Comparison of ENCODE assay signal across 15 cellular contexts in genomic region chr10:103814626-103815370, GRCh38. TPM values are rescaled to one million over a fixed set of nuclear protein-coding genes. Genes with fewer than 3 reads are reported as not detected.
DNase-seq lines count a peak whose midpoint lies in the region; ATAC-seq, FAIRE-seq and TF ChIP-seq lines count a peak whose summit lies in the region.
"Had no signal": no experiment of that assay in that cellular context is flagged by ENCODE, and none has a peak within 500 bp of the region (broad histone marks: within the 10 kb centered on the region; RNA-seq: fewer than 3 reads in every experiment).

No MANE protein-coding gene starts in this region.

- no peaks in the 10 kb centered on the region for H3K9me3 ChIP-seq in GM12878 (replicated peaks; ENCODE audit: control insufficient read depth, insufficient read depth, low read length)
- H3K9me3 ChIP-seq in mucosa of descending colon: no peaks in the 10 kb centered on the region
- no peaks in the 10 kb centered on the region for H3K9me3 ChIP-seq in tibial nerve
- H3K9me3 ChIP-seq: BE2C had no signal

- RAD21 ChIA-PET in GM12878 (lab: Charles Lee; ENCODE audit: unreplicated experiment): interaction anchor here (2.1 kb wide), 1 partner anchor 102 kb away, joined by 6 read pairs; no protein-coding TSS in a partner anchor

- H3K4me2 ChIP-seq in GM12878 (ENCODE audit: control insufficient read depth, insufficient read depth): no peak overlapping the region

- H3K27me3 ChIP-seq in GM12878 (replicated peaks in 1 of 2; ENCODE audit: control insufficient read depth in 2 of 2, insufficient read depth in 2 of 2, low read length in 1 of 2) (no peaks in the 10 kb centered on the region), tibial nerve (no peaks in the 10 kb centered on the region)
- H3K27me3 ChIP-seq: BE2C had no signal

- TF ChIP-seq CTCF in GM12878 (IDR thresholded peaks at IDR 0.05 in 2 of 3, conservative IDR thresholded peaks at IDR 0.05 in 1 of 3; ENCODE audit: control insufficient read depth in 2 of 3, extremely low read depth in 1 of 3, insufficient read depth in 1 of 3, low read depth in 3 of 3, low read length in 3 of 3) (no peak), mucosa of descending colon (IDR thresholded peaks at IDR 0.05) (no peak), tibial nerve (IDR thresholded peaks at IDR 0.05) (no peak)

- SMC1A ChIA-PET in GM12878 (lab: Charles Lee; ENCODE audit: uncharacterized antibody, unreplicated experiment): interaction anchor here (0.8 to 1.6 kb wide), 3 partner anchors 40 to 169 kb away, joined by 4 to 5 read pairs (median 4); no protein-coding TSS in a partner anchor

- H3K79me2 ChIP-seq in GM12878 (ENCODE audit: control insufficient read depth, insufficient read depth, low read length): no peaks in the 10 kb centered on the region

- H3K4me1 ChIP-seq in GM12878 (ENCODE audit: control insufficient read depth, insufficient read depth, low read length): peaks cover 4% of the 10 kb centered on the region; the same call in 1 of the 2 replicates
- peaks cover 44% of the 10 kb centered on the region for H3K4me1 ChIP-seq in mucosa of descending colon (ENCODE audit: low read depth)
- H3K4me1 ChIP-seq in tibial nerve: peaks cover 0 to 76% (median 35%) of the 10 kb centered on the region in 4 donors
- H3K4me1 ChIP-seq: BE2C had no signal

- in situ Hi-C loops in GM12878 (cut with MboI): no loop called here

- no peak overlapping the region for H2AFZ ChIP-seq in GM12878 (ENCODE audit: control insufficient read depth, low read depth, low read length)

- H3K4me3 ChIP-seq in GM12878: no peak overlapping the region
- no peak overlapping the region for H3K4me3 ChIP-seq in mucosa of descending colon
- H3K4me3 ChIP-seq in tibial nerve: no peak overlapping the region
- H3K4me3 ChIP-seq: lung had no signal

- no peak overlapping the region for H3K9ac ChIP-seq in GM12878 (ENCODE audit: control insufficient read depth, insufficient read depth, low read length)

- no peak for ATAC-seq in GM12878
- peak; percentile 78 for ATAC-seq in mucosa of descending colon
- no peak for ATAC-seq in HG03460 (IDR thresholded peaks at IDR 0.05; ENCODE audit: unreplicated experiment)
- ATAC-seq in GM21717 (IDR thresholded peaks at IDR 0.05; ENCODE audit: unreplicated experiment): no peak
- ATAC-seq: activated CD8-positive, alpha-beta T cell treated with anti-CD3 and anti-CD28 coated beads for 36 hours; activated naive CD8-positive, alpha-beta T cell treated with anti-CD3 and anti-CD28 coated beads, Interleukin-2, amount 50 U/mL, for 24 hours had no signal

- TF ChIP-seq EP300 in GM12878 (IDR thresholded peaks at IDR 0.05; ENCODE audit: borderline replicate concordance in 1 of 2, control insufficient read depth in 1 of 2, low read depth in 2 of 2, low read length in 2 of 2) (no peak), tibial nerve (IDR thresholded peaks at IDR 0.05) (no peak)

- no peaks in the 10 kb centered on the region for H4K20me1 ChIP-seq in GM12878 (ENCODE audit: control insufficient read depth, insufficient read depth)

- no peak for TF ChIP-seq RAD21 in GM12878 (IDR thresholded peaks at IDR 0.05; ENCODE audit: insufficient read depth, low read depth, low read length)

- CTCF ChIA-PET in HEK293T (lab: Yijun Ruan, JAX): no interaction called here
- CTCF ChIA-PET in GM12878 (lab: Yijun Ruan, JAX): interaction anchor here (0.7 to 1.8 kb wide), 7 partner anchors 12 to 102 kb away, joined by 3 to 6 read pairs (median 3); no protein-coding TSS in a partner anchor

- no TSS peak for BruUV-seq in GM12878 (replicated peaks; lab: Mats Ljungman, UMichigan)

- POLR2A ChIA-PET in HEK293T (lab: Yijun Ruan, JAX) (no interaction called here), GM12878 (lab: Charles Lee) (no interaction called here)

- no peak for DNase-seq in HEK293T (ENCODE audit: extremely low spot score)
- no peak for DNase-seq in GM12878 (ENCODE audit: low read depth, low spot score)
- DNase-seq in mucosa of descending colon: peak in 2 of 3 donors; percentile 45 to 68
- DNase-seq in tibial nerve (ENCODE audit: low spot score in 2 of 2): no peak
- DNase-seq in NCI-H226: no peak
- DNase-seq: activated CD8-positive, alpha-beta T cell treated with anti-CD3 and anti-CD28 coated beads for 36 hours; activated naive CD8-positive, alpha-beta T cell treated with anti-CD3 and anti-CD28 coated beads, Interleukin-2, amount 50 U/mL, for 24 hours; BE2C; DMS79; stimulated activated CD4-positive, alpha-beta T cell treated with anti-CD3 and anti-CD28 coated beads, Interleukin-2, amount 100 ng/mL, for 24 hours; T-helper 1 cell had no signal

- 87% methylated on average over 4 of the region's 4 CpGs for WGBS in GM12878 (ENCODE audit: insufficient coverage, insufficient replicate concordance, low lambda C conversion rate, missing lambda C conversion rate)
- 58 to 65% methylated on average over 4 of the region's 4 CpGs for WGBS in tibial nerve, 2 donors

- H3K27ac ChIP-seq in GM12878 (ENCODE audit: control insufficient read depth, insufficient read depth) (no peak overlapping the region), tibial nerve (peak overlapping the region in 3 of 4 donors; percentile 58 to 77 (median 60))
- H3K27ac ChIP-seq: VCaP had no signal

- intact Hi-C loops in GM12878 (cut with micrococcal nuclease; ENCODE audit: unreplicated experiment): no loop called here
- intact Hi-C loops in mucosa of descending colon (cut with DNase I, micrococcal nuclease): no loop called here

- no peak for TF ChIP-seq POLR2A in GM12878 (IDR thresholded peaks at IDR 0.05; ENCODE audit: low read depth, low read length)
- no peak for TF ChIP-seq POLR2A in tibial nerve (IDR thresholded peaks at IDR 0.05)

- H3K36me3 ChIP-seq in GM12878 (ENCODE audit: control insufficient read depth in 2 of 2, insufficient read depth in 2 of 2, low read length in 1 of 2) (no peaks in the 10 kb centered on the region), mucosa of descending colon (ENCODE audit: low read depth) (no peaks in the 10 kb centered on the region), tibial nerve (no peaks in the 10 kb centered on the region)
- H3K36me3 ChIP-seq: BE2C had no signal

- no peak for FAIRE-seq in GM12878 (lab: Jason Lieb, UNC)

TF ChIP-seq in HEK293T, 16 proteins besides CTCF, POLR2A, EP300 and RAD21:
- TF ChIP-seq PKNOX1 (IDR thresholded peaks at IDR 0.05) (peak; percentile 71), FOXA1 (IDR thresholded peaks at IDR 0.05) (no peak)

TF ChIP-seq in GM12878, 131 proteins besides CTCF, POLR2A, EP300 and RAD21:
- TF ChIP-seq PKNOX1 (IDR thresholded peaks at IDR 0.05) (peak; percentile 35; the same call in 1 of the 2 replicates), SREBF1 (IDR thresholded peaks at IDR 0.05; ENCODE audit: low read length) (no peak)

RNA-seq across cellular contexts. Expression of gene SH3PXD2A, which starts 40.6 kb away (rescaled TPM):
- 22.2 and 24.4 TPM in 2 replicates for total RNA-seq in GM12878 (2013; cell fraction: nucleolus; rRNA removed)
- total RNA-seq in GM12878 (2014; rRNA removed) (2.9 and 3.6 TPM in 2 replicates), GM12878 (2014; rRNA removed; fragmentation: Illumina TruSeq; extraction: Trizol) (4.5 and 4.7 TPM in 2 replicates), GM12878 (2021) (12.0 and 14.0 TPM in 2 replicates), mucosa of descending colon (10 to 100 TPM; 46.1 to 91.4 (median 60.6) TPM), tibial nerve (100 to 1,000 TPM; 128 to 154 (median 136) TPM)
- polyA plus RNA-seq in GM12878 (2011; ENCODE audit: low read depth): 2.6 TPM
- polyA plus RNA-seq in GM12878 (2011; rRNA removed) (3.9 and 5.1 TPM in 2 replicates), GM12878 (2014; fragmentation: Illumina TruSeq; extraction: Trizol) (6.3 and 7.1 TPM in 2 replicates), GM12878 (2014; fragmentation: Nextera tagmentation; extraction: Ambion mirVana) (under 1 TPM; 0.63 to 0.75 TPM), GM12878 (2014; rRNA removed) (6.4 and 7.3 TPM in 2 replicates), GM12878 (2016; fragmentation: Nextera tagmentation; extraction: Ambion mirVana) (1 to 10 TPM; 3.7 to 4.1 TPM)
- polyA plus RNA-seq in GM12878 (2011; cell fraction: cytosol; rRNA removed): 4.6 and 5.4 TPM in 2 replicates
- polyA plus RNA-seq in GM12878 (2011; cell fraction: nucleus; rRNA removed): 16.9 and 21.7 TPM in 2 replicates
- polyA plus RNA-seq in GM12878 (2012): 4.2 and 5.8 TPM in 2 replicates
- polyA minus RNA-seq in GM12878 (2011; rRNA and poly(A)+ RNA removed): 5.4 and 10.1 TPM in 2 replicates
- 4.7 and 5.6 TPM in 2 replicates for polyA minus RNA-seq in GM12878 (2011; cell fraction: cytosol; rRNA and poly(A)+ RNA removed)
- 3.3 and 5.7 TPM in 2 replicates for polyA minus RNA-seq in GM12878 (2011; cell fraction: nucleus; rRNA and poly(A)+ RNA removed)

Comparison
In these comparisons a context has a peak if more than half of its experiments do, and no peak if none do; other contexts are left out.
1. DNase-seq: peak in mucosa of descending colon (2 of 3); none in HEK293T (single experiment), GM12878 (single experiment), tibial nerve (0 of 2) and NCI-H226 (single experiment).